Comparison of ENCODE assay signal across 15 cellular contexts in genomic region chr3:49519266-49519665, GRCh38. TPM values are rescaled to one million over a fixed set of nuclear protein-coding genes. Genes with fewer than 3 reads are reported as not detected.
A peak's percentile ranks its signal among the peaks of the same experiment; 100 is the strongest.
DNase-seq lines count a peak whose midpoint lies in the region; ATAC-seq, FAIRE-seq and TF ChIP-seq lines count a peak whose summit lies in the region.
"Had no signal": no experiment of that assay in that cellular context is flagged by ENCODE, and none has a peak within 500 bp of the region (broad histone marks: within the 10 kb centered on the region; RNA-seq: fewer than 3 reads in every experiment).

No MANE protein-coding gene starts in this region.

- peaks cover 42% of the 10 kb centered on the region for H3K36me3 Mint-ChIP-seq in MCF 10A (ENCODE audit: insufficient read depth, unreplicated experiment)
- peaks cover 18% of the 10 kb centered on the region for H3K36me3 Mint-ChIP-seq in nephron progenitor cell (ENCODE audit: low read depth)

- H3K9me3 ChIP-seq in mammary epithelial cell (replicated peaks; ENCODE audit: insufficient read depth, low read length) (no peaks in the 10 kb centered on the region), endothelial cell of umbilical vein (replicated peaks; ENCODE audit: control insufficient read depth, insufficient read depth, low read length) (no peaks in the 10 kb centered on the region), testis (no peaks in the 10 kb centered on the region)
- H3K9me3 ChIP-seq: A549 had no signal

- H3K36me3 ChIP-seq in mammary epithelial cell (ENCODE audit: insufficient read depth, low read length) (no peaks in the 10 kb centered on the region), endothelial cell of umbilical vein (ENCODE audit: control insufficient read depth in 2 of 2, extremely low read depth in 1 of 2, insufficient read depth in 2 of 2, low read length in 2 of 2) (peaks cover 0 to 9% of the 10 kb centered on the region in 2 experiments), testis (ENCODE audit: low read depth, missing control alignments) (no peaks in the 10 kb centered on the region)

- in situ Hi-C loops in mammary epithelial cell (cut with MboI; ENCODE audit: low sequenced_read_pairs in 2 of 2) = no loop called here

- TF ChIP-seq POLR2A in endothelial cell of umbilical vein (IDR thresholded peaks at IDR 0.05; ENCODE audit: low read depth, low read length) (no peak), testis (IDR thresholded peaks at IDR 0.05) (no peak)

- WGBS in mammary epithelial cell (ENCODE audit: low coverage, missing lambda C conversion rate) = 9% methylated on average over 6 of the region's 6 CpGs
- WGBS in testis, 2 donors = 53 to 92% methylated on average over 6 of the region's 6 CpGs

- H3K9me3 Mint-ChIP-seq in MCF 10A (ENCODE audit: unreplicated experiment) (no peaks in the 10 kb centered on the region), nephron progenitor cell (no peaks in the 10 kb centered on the region)
- H3K9me3 Mint-ChIP-seq: activated B cell treated with CpG ODN at 0.5 μM for 24 hours; CD8-positive, alpha-beta T cell had no signal

- peaks cover 17% of the 10 kb centered on the region for H3K79me2 ChIP-seq in mammary epithelial cell (ENCODE audit: insufficient read depth, low read length)
- H3K79me2 ChIP-seq in endothelial cell of umbilical vein (ENCODE audit: control insufficient read depth, insufficient read depth, low read length) = no peaks in the 10 kb centered on the region

- H3K27me3 ChIP-seq in mammary epithelial cell (ENCODE audit: insufficient read depth, low read length) (no peaks in the 10 kb centered on the region), endothelial cell of umbilical vein (ENCODE audit: control insufficient read depth in 2 of 2, insufficient read depth in 2 of 2, low read length in 2 of 2) (no peaks in the 10 kb centered on the region), testis (no peaks in the 10 kb centered on the region)

- H3K4me3 Mint-ChIP-seq in MCF 10A (ENCODE audit: unreplicated experiment) = no peak overlapping the region
- no peak overlapping the region for H3K4me3 Mint-ChIP-seq in nephron progenitor cell
- H3K4me3 Mint-ChIP-seq: activated B cell treated with CpG ODN at 0.5 μM for 24 hours; CD8-positive, alpha-beta T cell had no signal

- no peak overlapping the region for H3K27ac Mint-ChIP-seq in MCF 10A (ENCODE audit: low read depth, unreplicated experiment)
- peak overlapping the region; percentile 76 for H3K27ac Mint-ChIP-seq in nephron progenitor cell
- H3K27ac Mint-ChIP-seq: activated B cell treated with CpG ODN at 0.5 μM for 24 hours; CD8-positive, alpha-beta T cell had no signal

- no peaks in the 10 kb centered on the region for H3K27me3 Mint-ChIP-seq in MCF 10A (ENCODE audit: insufficient read depth, unreplicated experiment)
- peaks cover 3% of the 10 kb centered on the region for H3K27me3 Mint-ChIP-seq in nephron progenitor cell (ENCODE audit: low read depth, poor library complexity)
- H3K27me3 Mint-ChIP-seq: activated B cell treated with CpG ODN at 0.5 μM for 24 hours had no signal

- dilution Hi-C loops in mammary epithelial cell (cut with HindIII; ENCODE audit: low sequenced_read_pairs) = loop anchor here (5.0 kb wide), 1 partner anchor 97 kb away; the partner anchor contains the start of gene AMT
- dilution Hi-C loops in endothelial cell of umbilical vein (cut with MboI; ENCODE audit: extremely low pct_ligation_motif_present, low sequenced_read_pairs) = no loop called here

- POLR2A ChIA-PET in MCF 10A (lab: Yijun Ruan, JAX) (interaction anchor here (1.5 kb wide), 1 partner anchor 11 kb away, joined by 3 read pairs; no protein-coding TSS in a partner anchor), endothelial cell of umbilical vein (lab: Charles Lee) (interaction anchor here (0.6 kb wide), 1 partner anchor 442 kb away, joined by 8 read pairs; no protein-coding TSS in a partner anchor)

- no peak for ATAC-seq in GM21723 (IDR thresholded peaks at IDR 0.05; ENCODE audit: unreplicated experiment)
- ATAC-seq in activated CD4-positive, CD25-positive, alpha-beta regulatory T cell treated with anti-CD3 and anti-CD28 coated beads, Interleukin-2, amount 50 U/mL, for 24 hours = no peak
- ATAC-seq: A549; CD8-positive, alpha-beta T cell had no signal

- H3K4me1 Mint-ChIP-seq in MCF 10A (ENCODE audit: insufficient read depth, unreplicated experiment) = peaks cover 7% of the 10 kb centered on the region
- H3K4me1 Mint-ChIP-seq in nephron progenitor cell = peaks cover 5% of the 10 kb centered on the region

- BruUV-seq in mammary epithelial cell (replicated peaks; lab: Mats Ljungman, UMichigan) = no TSS peak
- no TSS peak for BruUV-seq in MCF 10A (replicated peaks; lab: Mats Ljungman, UMichigan)
- BruUV-seq in endothelial cell of umbilical vein (replicated peaks; lab: Mats Ljungman, UMichigan) = no TSS peak

- TF ChIP-seq CTCF in mammary epithelial cell (conservative IDR thresholded peaks at IDR 0.05 in 1 of 2, IDR thresholded peaks at IDR 0.05 in 1 of 2; ENCODE audit: extremely low read depth in 1 of 2, insufficient read depth in 1 of 2, low read depth in 1 of 2, low read length in 2 of 2) = no peak
- TF ChIP-seq CTCF in MCF 10A (IDR thresholded peaks at IDR 0.05; ENCODE audit: unreplicated experiment) = no peak
- TF ChIP-seq CTCF in endothelial cell of umbilical vein (IDR thresholded peaks at IDR 0.05; ENCODE audit: extremely low read depth in 1 of 2, insufficient read depth in 1 of 2, low read depth in 1 of 2, low read length in 2 of 2) = no peak
- no peak for TF ChIP-seq CTCF in nephron progenitor cell (IDR thresholded peaks at IDR 0.05)
- no peak for TF ChIP-seq CTCF in testis (IDR thresholded peaks at IDR 0.05)

- peak; percentile 62 for FAIRE-seq in endothelial cell of umbilical vein (lab: Jason Lieb, UNC)
- FAIRE-seq: A549, colon, G401.6 had no signal

- H2AFZ ChIP-seq in mammary epithelial cell (ENCODE audit: low read depth, low read length) = peak overlapping the region; percentile 4
- H2AFZ ChIP-seq in endothelial cell of umbilical vein (ENCODE audit: low read depth, low read length) = no peak overlapping the region

- H3K4me2 ChIP-seq in mammary epithelial cell (ENCODE audit: insufficient read depth, low read depth, low read length) (no peak overlapping the region), endothelial cell of umbilical vein (ENCODE audit: insufficient read depth, low read length) (no peak overlapping the region)
- H3K4me2 ChIP-seq: A549 had no signal

- intact Hi-C loops in mammary epithelial cell (cut with micrococcal nuclease) (no loop called here), MCF 10A (cut with micrococcal nuclease) (no loop called here), endothelial cell of umbilical vein (cut with micrococcal nuclease) (no loop called here), testis (cut with DNase I; ENCODE audit: low total_unique reads) (no loop called here)

- H3K4me1 ChIP-seq in mammary epithelial cell (ENCODE audit: insufficient read depth, low read length) (peaks cover 32% of the 10 kb centered on the region), endothelial cell of umbilical vein (ENCODE audit: control insufficient read depth, extremely low read depth, insufficient read depth, low read length) (no peaks in the 10 kb centered on the region), testis (peaks cover 27% of the 10 kb centered on the region)
- H3K4me1 ChIP-seq: A549 had no signal

- H3K9me1 ChIP-seq in endothelial cell of umbilical vein (replicated peaks; ENCODE audit: control insufficient read depth, extremely low read depth, insufficient read depth, low read length) = no peaks in the 10 kb centered on the region

- H4K20me1 ChIP-seq in mammary epithelial cell (ENCODE audit: insufficient read depth, low read length) = no peaks in the 10 kb centered on the region
- H4K20me1 ChIP-seq in endothelial cell of umbilical vein (replicated peaks; ENCODE audit: control insufficient read depth, extremely low read depth, insufficient read depth, low read length) = peaks cover 2% of the 10 kb centered on the region

- H3K4me3 ChIP-seq in mammary epithelial cell (replicated peaks in 1 of 3; ENCODE audit: insufficient read depth in 1 of 3, low read depth in 2 of 3, low read length in 3 of 3) = no peak overlapping the region
- H3K4me3 ChIP-seq in endothelial cell of umbilical vein (replicated peaks in 1 of 3; ENCODE audit: insufficient read depth in 1 of 3, low read depth in 1 of 3, low read length in 3 of 3) = no peak overlapping the region
- no peak overlapping the region for H3K4me3 ChIP-seq in testis
- H3K4me3 ChIP-seq: A549 had no signal

- no peak overlapping the region for H3K27ac ChIP-seq in mammary epithelial cell (ENCODE audit: insufficient read depth, low read depth, low read length)
- H3K27ac ChIP-seq in endothelial cell of umbilical vein (ENCODE audit: insufficient read depth, low read depth, low read length) = no peak overlapping the region
- no peak overlapping the region for H3K27ac ChIP-seq in testis
- H3K27ac ChIP-seq: A549 had no signal

- CTCF ChIA-PET in mammary epithelial cell (lab: Charles Lee; ENCODE audit: low non-redundant PET) (no interaction called here), MCF 10A (lab: Yijun Ruan, JAX) (no interaction called here), endothelial cell of umbilical vein (lab: Charles Lee) (interaction anchor here (2.9 kb wide), 1 partner anchor 20 kb away, joined by 11 read pairs; no protein-coding TSS in a partner anchor)

- DNase-seq in mammary epithelial cell (peak; percentile 19), MCF 10A (ENCODE audit: unreplicated experiment) (no peak), endothelial cell of umbilical vein (ENCODE audit: low read depth, low spot score) (no peak), nephron progenitor cell (no peak), testis (peak; percentile 69), D341Med (ENCODE audit: low spot score) (no peak)
- DNase-seq: activated B cell treated with CpG ODN at 0.5 μM for 24 hours; CD8-positive, alpha-beta T cell; NCI-H446; stimulated activated naive CD4-positive, alpha-beta T cell had no signal

- no peak overlapping the region for H3K9ac ChIP-seq in mammary epithelial cell (ENCODE audit: insufficient read depth, low read length)
- no peak overlapping the region for H3K9ac ChIP-seq in endothelial cell of umbilical vein (replicated peaks; ENCODE audit: extremely low read depth, insufficient read depth, low read length)

RNA-seq across cellular contexts. Expression of gene BSN, which starts 35.0 kb away (rescaled TPM):
- total RNA-seq in mammary epithelial cell (under 1 TPM; under 0.01 to 0.21 TPM), MCF 10A (2022) (0.10 and 0.37 TPM in 2 replicates), endothelial cell of umbilical vein (0.27 and 0.28 TPM in 2 replicates), testis (10 to 100 TPM; 18.9 to 25.3 TPM)
- polyA plus RNA-seq in mammary epithelial cell (0.01 TPM), endothelial cell of umbilical vein (0.03 and 0.04 TPM in 2 replicates), testis (ENCODE audit: insufficient read depth, low read depth, low replicate concordance) (9.9 TPM)
- polyA minus RNA-seq in mammary epithelial cell (0.05 TPM), endothelial cell of umbilical vein (0.11 and 0.12 TPM in 2 replicates)
- 0.03 TPM in 2 replicates for polyA plus RNA-seq in endothelial cell of umbilical vein (2011; cell fraction: cytosol; rRNA removed)
- 0.10 and 0.17 TPM in 2 replicates for polyA plus RNA-seq in endothelial cell of umbilical vein (2011; cell fraction: nucleus; rRNA removed)
- polyA plus RNA-seq in endothelial cell of umbilical vein (2012) = 0.05 and 0.08 TPM in 2 replicates
- 0.41 TPM for polyA minus RNA-seq in endothelial cell of umbilical vein (2011; cell fraction: cytosol; rRNA and poly(A)+ RNA removed)
- 0.14 and 0.19 TPM in 2 replicates for polyA minus RNA-seq in endothelial cell of umbilical vein (2011; cell fraction: nucleus; rRNA and poly(A)+ RNA removed)

RNA-seq across cellular contexts. Expression of gene DAG1, which starts 49.2 kb away (rescaled TPM):
- total RNA-seq in mammary epithelial cell (100 to 1,000 TPM in 1 of 2 donors, 10 to 100 TPM in 1; 68.9 to 162 TPM), MCF 10A (2022) (40.3 and 49.9 TPM in 2 replicates), endothelial cell of umbilical vein (88.0 and 97.5 TPM in 2 replicates), testis (100 to 1,000 TPM; 169 to 216 TPM)
- polyA plus RNA-seq in mammary epithelial cell (51.0 TPM), endothelial cell of umbilical vein (59.6 and 63.7 TPM in 2 replicates), testis (ENCODE audit: insufficient read depth, low read depth, low replicate concordance) (85.8 TPM)
- polyA minus RNA-seq in mammary epithelial cell (151 TPM), endothelial cell of umbilical vein (145 and 195 TPM in 2 replicates)
- polyA plus RNA-seq in endothelial cell of umbilical vein (2011; cell fraction: cytosol; rRNA removed) = 43.1 and 44.5 TPM in 2 replicates
- 31.6 and 33.9 TPM in 2 replicates for polyA plus RNA-seq in endothelial cell of umbilical vein (2011; cell fraction: nucleus; rRNA removed)
- 31.6 and 41.4 TPM in 2 replicates for polyA plus RNA-seq in endothelial cell of umbilical vein (2012)
- 50.1 TPM for polyA minus RNA-seq in endothelial cell of umbilical vein (2011; cell fraction: cytosol; rRNA and poly(A)+ RNA removed)
- 19.5 and 28.5 TPM in 2 replicates for polyA minus RNA-seq in endothelial cell of umbilical vein (2011; cell fraction: nucleus; rRNA and poly(A)+ RNA removed)

Comparison
In these comparisons a context has a peak if more than half of its experiments do, and no peak if none do; other contexts are left out.
1. DNase-seq: peak in mammary epithelial cell (single experiment) and testis (single experiment); none in MCF 10A (single experiment), endothelial cell of umbilical vein (single experiment), nephron progenitor cell (single experiment) and D341Med (single experiment).
2. RNA of gene BSN, which starts 35.0 kb away (total RNA-seq): 18.9 to 25.3 TPM in testis; 0.10 to 0.37 TPM in MCF 10A, 0.27 to 0.28 TPM in endothelial cell of umbilical vein and under 0.01 to 0.21 TPM in mammary epithelial cell; every median in the first group is over 10 times any median in the second.